Comparison of ENCODE assay signal across 8 cellular contexts in genomic region chr5:139746691-139747582, GRCh38. TPM values are rescaled to one million over a fixed set of nuclear protein-coding genes. Genes with fewer than 3 reads are reported as not detected.
A peak's percentile ranks its signal among the peaks of the same experiment; 100 is the strongest.
DNase-seq lines count a peak whose midpoint lies in the region; ATAC-seq, FAIRE-seq and TF ChIP-seq lines count a peak whose summit lies in the region.

No MANE protein-coding gene starts in this region.

- H3K27me3 ChIP-seq in muscle layer of colon (ENCODE audit: control insufficient read depth in 1 of 2, insufficient read depth in 2 of 2, low read length in 2 of 2) = peaks cover 18 to 28% of the 10 kb centered on the region in 2 donors

- peaks cover 53% of the 10 kb centered on the region for H3K4me1 Mint-ChIP-seq in dendritic cell treated with granulocyte-macrophage colony-stimulating factor and Interleukin-4, amounts not matched to agents 40 ng/mL and 50 ng/mL, for 4 days (ENCODE audit: low read depth)
- H3K4me1 Mint-ChIP-seq in stimulated activated memory B cell treated with anti-CD40 and anti-IgM and Interleukin-4, amounts not matched to agents 10 μg/mL and 1 μg/mL and 100 μg/mL, for 72 hours = peaks cover 68% of the 10 kb centered on the region

- TF ChIP-seq RAD21 in A549 (conservative IDR thresholded peaks at IDR 0.05 in 1 of 2, IDR thresholded peaks at IDR 0.05 in 1 of 2) = no peak

- intact Hi-C loops in dendritic cell treated with granulocyte-macrophage colony-stimulating factor and Interleukin-4, amounts not matched to agents 40 ng/mL and 50 ng/mL, for 4 days (cut with micrococcal nuclease) = loop anchor here (5.0 kb wide), 1 partner anchor 50 kb away; no protein-coding TSS in a partner anchor

- no peaks in the 10 kb centered on the region for H3K36me3 ChIP-seq in muscle layer of colon (ENCODE audit: insufficient read depth, low read length)

- peaks cover 90% of the 10 kb centered on the region for H3K27me3 Mint-ChIP-seq in dendritic cell treated with granulocyte-macrophage colony-stimulating factor and Interleukin-4, amounts not matched to agents 40 ng/mL and 50 ng/mL, for 4 days
- no peaks in the 10 kb centered on the region for H3K27me3 Mint-ChIP-seq in stimulated activated memory B cell treated with anti-CD40 and anti-IgM and Interleukin-4, amounts not matched to agents 10 μg/mL and 1 μg/mL and 100 μg/mL, for 72 hours

- peak overlapping the region; percentile 59 for H3K4me3 Mint-ChIP-seq in dendritic cell treated with granulocyte-macrophage colony-stimulating factor and Interleukin-4, amounts not matched to agents 40 ng/mL and 50 ng/mL, for 4 days
- peak overlapping the region; percentile 77 for H3K4me3 Mint-ChIP-seq in stimulated activated memory B cell treated with anti-CD40 and anti-IgM and Interleukin-4, amounts not matched to agents 10 μg/mL and 1 μg/mL and 100 μg/mL, for 72 hours

- no peak for TF ChIP-seq CTCF in A549 (IDR thresholded peaks at IDR 0.05)

- H3K9me3 Mint-ChIP-seq in dendritic cell treated with granulocyte-macrophage colony-stimulating factor and Interleukin-4, amounts not matched to agents 40 ng/mL and 50 ng/mL, for 4 days = no peaks in the 10 kb centered on the region
- no peaks in the 10 kb centered on the region for H3K9me3 Mint-ChIP-seq in stimulated activated memory B cell treated with anti-CD40 and anti-IgM and Interleukin-4, amounts not matched to agents 10 μg/mL and 1 μg/mL and 100 μg/mL, for 72 hours

- H3K27ac ChIP-seq in A549 (peak overlapping the region; percentile 75 to 89; a peak in 5 of 6 replicates), muscle layer of colon (ENCODE audit: low read depth, low read length) (peak overlapping the region; percentile 24)

- 22% methylated on average over 18 of the region's 44 CpGs for WGBS in A549 (ENCODE audit: missing lambda C conversion rate)

- DNase-seq in A549 (ENCODE audit: low read depth in 1 of 2, low spot score in 1 of 2) (no peak), 8988T (no peak)
- DNase-seq in activated CD4-positive, alpha-beta T cell treated with anti-CD3 and anti-CD28 coated beads for 4 hours = peak; percentile 81 to 90

- ATAC-seq in A549 (peak; percentile 7 to 47; a peak in 4 of 6 replicates), GM18870 (IDR thresholded peaks at IDR 0.05; ENCODE audit: unreplicated experiment) (peak; percentile 23), HG03460 (IDR thresholded peaks at IDR 0.05; ENCODE audit: unreplicated experiment) (peak; percentile 46)
- ATAC-seq in stimulated activated memory B cell treated with anti-CD40 and anti-IgM and Interleukin-4, amounts not matched to agents 10 μg/mL and 1 μg/mL and 100 μg/mL, for 72 hours = peak; percentile 80

- POLR2A ChIA-PET in A549 (lab: Yijun Ruan, JAX) = no interaction called here

- H3K9me3 ChIP-seq in A549 = no peaks in the 10 kb centered on the region
- no peaks in the 10 kb centered on the region for H3K9me3 ChIP-seq in muscle layer of colon (ENCODE audit: low read length)

- no peak for TF ChIP-seq EP300 in A549 (IDR thresholded peaks at IDR 0.05)

- H3K36me3 Mint-ChIP-seq in dendritic cell treated with granulocyte-macrophage colony-stimulating factor and Interleukin-4, amounts not matched to agents 40 ng/mL and 50 ng/mL, for 4 days (ENCODE audit: low read depth) = no peaks in the 10 kb centered on the region
- no peaks in the 10 kb centered on the region for H3K36me3 Mint-ChIP-seq in stimulated activated memory B cell treated with anti-CD40 and anti-IgM and Interleukin-4, amounts not matched to agents 10 μg/mL and 1 μg/mL and 100 μg/mL, for 72 hours

- TF ChIP-seq POLR2A in A549 (IDR thresholded peaks at IDR 0.05; ENCODE audit: low read length) = no peak

- H3K4me1 ChIP-seq in A549 = peaks cover 44% of the 10 kb centered on the region
- H3K4me1 ChIP-seq in muscle layer of colon (ENCODE audit: insufficient read depth, low read length) = peaks cover 29% of the 10 kb centered on the region

- H3K4me3 ChIP-seq in A549 = peak overlapping the region; percentile 40
- H3K4me3 ChIP-seq in muscle layer of colon (ENCODE audit: low read depth in 1 of 2, low read length in 2 of 2) = peak overlapping the region; percentile 41 to 48

- no peak for FAIRE-seq in A549 (lab: Jason Lieb, UNC)

- H3K4me2 ChIP-seq in A549 = peak overlapping the region; percentile 97

- H3K27ac Mint-ChIP-seq in dendritic cell treated with granulocyte-macrophage colony-stimulating factor and Interleukin-4, amounts not matched to agents 40 ng/mL and 50 ng/mL, for 4 days = no peak overlapping the region
- H3K27ac Mint-ChIP-seq in stimulated activated memory B cell treated with anti-CD40 and anti-IgM and Interleukin-4, amounts not matched to agents 10 μg/mL and 1 μg/mL and 100 μg/mL, for 72 hours = peak overlapping the region; percentile 89

- CTCF ChIA-PET in A549 (lab: Yijun Ruan, JAX) = interaction anchor here (0.8 to 8.7 kb wide), 6 partner anchors 9 to 113 kb away, joined by 3 to 47 read pairs (median 3); no protein-coding TSS in a partner anchor

- no peak overlapping the region for H3K9ac ChIP-seq in muscle layer of colon (ENCODE audit: low read length)

TF ChIP-seq in A549, 52 proteins besides CTCF, POLR2A, EP300 and RAD21:
- TF ChIP-seq RNF2 (IDR thresholded peaks at IDR 0.05; ENCODE audit: borderline replicate concordance, low read depth) = no peak
- TF ChIP-seq ZFP36 (IDR thresholded peaks at IDR 0.05; ENCODE audit: borderline replicate concordance, partially characterized antibody) = peak; percentile 55
TF ChIP-seq in A549: peak in this region for 1.

RNA-seq across cellular contexts. Expression of gene PSD2, which starts 48.7 kb away (rescaled TPM):
- polyA plus RNA-seq in A549 (2011; rRNA removed) (0.03 TPM in 1 of 2 replicates, not detected in the other), A549 (2017; fragmentation: RNase III; extraction: RNeasy Plus Mini Kit Qiagen cat#74134 plus additional on column Dnase treatment) (0.03 to 0.05 TPM (median 0.03 TPM) in 3 replicates)
- polyA plus RNA-seq in A549 (2012; cell fraction: cytosol; rRNA removed) = 0.01 TPM in 2 replicates
- polyA plus RNA-seq in A549 (2012; cell fraction: nucleus; rRNA removed) = 0.02 and 0.11 TPM in 2 replicates
- 0.08 TPM in 1 of 2 replicates, not detected in the other for polyA minus RNA-seq in A549 (2011; rRNA and poly(A)+ RNA removed)

Comparison
In these comparisons a context has a peak if more than half of its experiments do, and no peak if none do; other contexts are left out.
1. ATAC-seq: peak in every context shown above with its lines; median percentile 80 in stimulated activated memory B cell treated with anti-CD40 and anti-IgM and Interleukin-4, amounts not matched to agents 10 μg/mL and 1 μg/mL and 100 μg/mL, for 72 hours; 46 in HG03460; 27 in A549; 23 in GM18870.
2. DNase-seq: peak in activated CD4-positive, alpha-beta T cell treated with anti-CD3 and anti-CD28 coated beads for 4 hours (2 of 2); none in A549 (0 of 2) and 8988T (single experiment).